Comparison of ENCODE assay signal across 22 cellular contexts in the genomic region with DNA sequence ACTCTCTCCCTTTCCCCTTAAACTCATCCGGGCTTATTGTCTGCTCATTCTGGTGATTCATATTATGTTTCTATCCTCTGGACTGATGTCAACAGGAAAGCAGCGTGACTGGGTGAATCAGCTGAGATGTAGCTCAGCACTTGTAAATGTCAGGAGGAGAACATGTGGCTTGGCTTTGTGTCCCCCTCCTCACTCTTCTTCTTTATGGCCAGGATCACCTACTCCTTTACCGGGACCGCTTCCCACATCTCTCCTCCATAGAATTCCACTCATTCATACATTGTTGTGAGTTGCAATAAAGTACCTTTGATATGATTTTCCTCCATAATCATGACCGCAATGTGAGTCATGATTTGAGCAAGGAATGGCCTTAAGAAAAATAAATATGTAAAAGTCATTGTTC. TPM values are rescaled to one million over a fixed set of nuclear protein-coding genes. Genes with fewer than 3 reads are reported as not detected.
DNase-seq lines count a peak whose midpoint lies in the region; ATAC-seq, FAIRE-seq and TF ChIP-seq lines count a peak whose summit lies in the region.
"Had no signal": no experiment of that assay in that cellular context is flagged by ENCODE, and none has a peak within 500 bp of the region (broad histone marks: within the 10 kb centered on the region; RNA-seq: fewer than 3 reads in every experiment).

No MANE protein-coding gene starts in this region.

- POLR2A ChIA-PET in Panc1 (lab: Charles Lee), result no interaction called here

- intact Hi-C loops in Panc1 (cut with micrococcal nuclease; ENCODE audit: unreplicated experiment), result no loop called here

- TF ChIP-seq POLR2A in GM12891 (IDR thresholded peaks at IDR 0.05; ENCODE audit: low read depth, low read length), result no peak

- H3K36me3 ChIP-seq in Panc1 (ENCODE audit: control insufficient read depth, insufficient read depth, low read length), result no peaks in the 10 kb centered on the region
- H3K36me3 ChIP-seq: left lung had no signal

- DNase-seq in H4 (ENCODE audit: low spot score) (peak; percentile 40), Panc1 (ENCODE audit: low read depth, low spot score) (peak; percentile 48), epithelial cell of prostate (ENCODE audit: low read depth, low spot score) (peak; percentile 64), stromal cell of bone marrow (ENCODE audit: low read depth) (peak; percentile 14), GM12891 (ENCODE audit: insufficient read length, low spot score) (no peak), kidney glomerular epithelial cell (lab: John Stamatoyannopoulos, UW) (no peak), NCI-H128 (lab: John Stamatoyannopoulos, UW; ENCODE audit: unreplicated experiment) (no peak)
- DNase-seq: activated CD4-positive, alpha-beta T cell treated with anti-CD3 and anti-CD28 coated beads, Interleukin-2, amount 50 U/mL, for 48 hours; activated effector memory CD4-positive, alpha-beta T cell treated with Interleukin-2 at 50 U/mL for 16 hours; CD4-positive, alpha-beta memory T cell; dermis blood vessel endothelial cell; DND-41; left lung; NCI-H82; nephron progenitor cell; SK-N-SH; testis had no signal

- H3K4me3 ChIP-seq in Panc1 (ENCODE audit: low read depth in 2 of 2, low read length in 2 of 2), result no peak overlapping the region
- H3K4me3 ChIP-seq: left lung, testis had no signal

- no peak for TF ChIP-seq CTCF in Panc1 (IDR thresholded peaks at IDR 0.05)

- H3K4me1 ChIP-seq in Panc1 (ENCODE audit: control insufficient read depth, insufficient read depth, low read length), result no peaks in the 10 kb centered on the region
- H3K4me1 ChIP-seq: left lung, parathyroid adenoma, testis had no signal

- ATAC-seq in Panc1, result no peak
- ATAC-seq: HCT116, HepG2, left lung, sciatic nerve, WTC11 had no signal

- no TSS peak for BruUV-seq in Panc1 (replicated peaks; lab: Mats Ljungman, UMichigan)

- H3K27ac ChIP-seq in Panc1 (ENCODE audit: low read length) (no peak overlapping the region), epithelial cell of prostate (peak overlapping the region; percentile 75)
- H3K27ac ChIP-seq: left lung, parathyroid adenoma, testis had no signal

- no peaks in the 10 kb centered on the region for H3K9me3 ChIP-seq in Panc1 (ENCODE audit: control insufficient read depth, insufficient read depth, low read depth, low read length)
- H3K9me3 ChIP-seq: left lung, SK-N-SH, testis had no signal

- FAIRE-seq in GM12891 (lab: Jason Lieb, UNC), result no peak
- FAIRE-seq: HepG2 had no signal

- H3K27me3 ChIP-seq in Panc1 (ENCODE audit: control insufficient read depth, insufficient read depth, low read length), result no peaks in the 10 kb centered on the region
- H3K27me3 ChIP-seq: testis had no signal

- CTCF ChIA-PET in Panc1 (lab: Charles Lee), result no interaction called here

- in situ Hi-C loops in Panc1 (cut with HindIII; ENCODE audit: low pct_unique_long_range_greater_than_20kb, low sequenced_read_pairs), result no loop called here

TF ChIP-seq in GM12891, 5 proteins besides CTCF, POLR2A, EP300 and RAD21:
- TF ChIP-seq PAX5 (IDR thresholded peaks at IDR 0.05; ENCODE audit: insufficient read depth, low read length, severe bottlenecking) (no peak), POU2F2 (IDR thresholded peaks at IDR 0.05; ENCODE audit: low read depth, low read length) (no peak), SPI1 (IDR thresholded peaks at IDR 0.05; ENCODE audit: low read depth, low read length) (no peak), POLR2AphosphoS5 (IDR thresholded peaks at IDR 0.05; ENCODE audit: low read depth, low read length) (no peak), TAF1 (IDR thresholded peaks at IDR 0.05; ENCODE audit: low read depth, low read length) (no peak)

RNA-seq across cellular contexts. Expression of a gene that starts 15.8 kb away (rescaled TPM):
- 0.08 TPM in 1 of 2 replicates, not detected in the other for total RNA-seq in H4 (2014; rRNA removed; shearing (Covaris generic))
- not detected for total RNA-seq in Panc1 (2021; ENCODE audit: unreplicated experiment)
- not detected for polyA plus RNA-seq in Panc1 (2012; ENCODE audit: insufficient read length)
- not detected for polyA plus RNA-seq in GM12891 (2012; ENCODE audit: low read depth, missing spikeins)
- total RNA-seq: CD4-positive, alpha-beta memory T cell had no signal
- polyA plus RNA-seq: CD4-positive, alpha-beta memory T cell; SK-N-SH had no signal

Comparison
In these comparisons a context has a peak if more than half of its experiments do, and no peak if none do; other contexts are left out.
1. DNase-seq: peak in H4 (single experiment), Panc1 (single experiment), epithelial cell of prostate (single experiment) and stromal cell of bone marrow (single experiment); none in GM12891 (single experiment), kidney glomerular epithelial cell (single experiment) and NCI-H128 (single experiment).